ENCODE assay signal across 2 cellular contexts in the genomic region with DNA sequence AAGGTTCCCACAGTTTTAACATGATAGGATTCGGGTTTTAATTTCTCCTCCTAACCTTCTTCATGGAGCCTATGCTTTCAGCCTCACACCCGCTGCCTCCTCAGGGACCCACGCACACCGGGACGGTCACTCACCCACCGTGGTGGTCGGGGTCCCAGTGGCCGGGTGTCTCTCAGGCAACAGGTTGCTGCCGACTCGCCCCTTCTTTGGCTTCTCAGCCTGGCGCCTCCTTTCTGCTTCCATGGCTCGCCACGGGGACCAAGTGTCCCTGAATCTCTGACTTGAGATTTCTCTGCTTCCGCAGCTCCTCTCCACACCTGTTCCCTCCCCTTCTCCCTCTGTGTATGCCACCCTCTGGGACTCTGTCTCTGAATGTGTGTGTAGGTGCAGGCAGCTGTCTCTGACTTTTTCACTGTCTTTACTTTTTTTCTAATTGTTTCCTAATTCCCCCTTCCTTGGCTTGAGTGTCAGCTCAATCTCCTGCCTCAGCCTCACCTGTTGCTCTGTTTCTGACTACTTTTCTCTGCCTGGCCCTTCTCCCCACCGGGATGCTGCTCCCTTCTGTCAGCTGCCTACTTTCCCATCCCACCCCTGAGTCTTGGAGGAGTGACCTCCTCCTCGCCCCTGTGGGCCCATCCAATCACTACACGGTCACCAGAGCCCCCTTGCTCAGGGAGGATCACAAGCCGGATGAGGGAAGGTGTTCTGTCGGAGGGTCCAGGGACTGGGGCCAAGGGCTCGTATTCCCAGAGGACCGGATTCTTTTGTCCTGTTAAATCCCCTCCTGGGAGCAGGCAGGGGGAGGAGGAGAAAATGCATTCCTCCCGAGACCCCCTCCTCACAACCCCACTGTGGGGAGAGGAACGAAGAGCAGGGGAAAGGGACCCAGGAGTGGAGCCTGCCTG.
TF ChIP-seq lines count a peak whose summit lies in the region.

Gene PROP1 (minus strand): TSS at position 552 of the 905 bp plus-strand sequence. CDS start 309 bp downstream, at position 243.

TF ChIP-seq in HEK293, 187 proteins besides CTCF, POLR2A, EP300 and RAD21:
- TF ChIP-seq SCRT2 (tag by site-specific recombination; IDR thresholded peaks at IDR 0.05) (peak; percentile 97), ZFP41 (tag by site-specific recombination; IDR thresholded peaks at IDR 0.05; ENCODE audit: borderline replicate concordance) (no peak), SCRT1 (tag by site-specific recombination; IDR thresholded peaks at IDR 0.05; ENCODE audit: borderline replicate concordance) (peak; percentile 91)

TF ChIP-seq in H1, 55 proteins besides CTCF, POLR2A, EP300 and RAD21:
- TF ChIP-seq RXRA (IDR thresholded peaks at IDR 0.05; ENCODE audit: insufficient read depth, low read depth, low read length) (no peak), EZH2 (IDR thresholded peaks at IDR 0.05; ENCODE audit: low read depth, low read length, severe bottlenecking) (no peak), SP1 (IDR thresholded peaks at IDR 0.05; ENCODE audit: low read depth, low read length) (no peak), HDAC6 (IDR thresholded peaks at IDR 0.05; ENCODE audit: low read depth, low read length) (no peak), CHD1 (IDR thresholded peaks at IDR 0.05; ENCODE audit: low read depth, low read length) (no peak), SP4 (IDR thresholded peaks at IDR 0.05; ENCODE audit: low read length) (no peak), RBBP5 (IDR thresholded peaks at IDR 0.05; ENCODE audit: borderline replicate concordance, low read depth, low read length) (no peak), HDAC2 (IDR thresholded peaks at IDR 0.05; ENCODE audit: borderline replicate concordance in 1 of 2, low read depth in 2 of 2, low read length in 2 of 2) (no peak), SIRT6 (IDR thresholded peaks at IDR 0.05; ENCODE audit: low read length) (no peak), SIX5 (IDR thresholded peaks at IDR 0.05; ENCODE audit: low read depth, low read length) (no peak), EGR1 (IDR thresholded peaks at IDR 0.05; ENCODE audit: borderline replicate concordance, low read depth, low read length) (no peak), E2F6 (IDR thresholded peaks at IDR 0.05) (no peak), BACH1 (IDR thresholded peaks at IDR 0.05; ENCODE audit: low read length) (no peak), POU5F1 (IDR thresholded peaks at IDR 0.05; ENCODE audit: low read depth, low read length) (no peak)
- TF ChIP-seq, protein P1, sequence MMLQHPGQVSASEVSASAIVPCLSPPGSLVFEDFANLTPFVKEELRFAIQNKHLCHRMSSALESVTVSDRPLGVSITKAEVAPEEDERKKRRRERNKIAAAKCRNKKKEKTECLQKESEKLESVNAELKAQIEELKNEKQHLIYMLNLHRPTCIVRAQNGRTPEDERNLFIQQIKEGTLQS (IDR thresholded peaks at IDR 0.05; ENCODE audit: insufficient read depth, low read depth, low read length) = no peak
